Comparison of ENCODE assay signal across 24 cellular contexts in the genomic region with DNA sequence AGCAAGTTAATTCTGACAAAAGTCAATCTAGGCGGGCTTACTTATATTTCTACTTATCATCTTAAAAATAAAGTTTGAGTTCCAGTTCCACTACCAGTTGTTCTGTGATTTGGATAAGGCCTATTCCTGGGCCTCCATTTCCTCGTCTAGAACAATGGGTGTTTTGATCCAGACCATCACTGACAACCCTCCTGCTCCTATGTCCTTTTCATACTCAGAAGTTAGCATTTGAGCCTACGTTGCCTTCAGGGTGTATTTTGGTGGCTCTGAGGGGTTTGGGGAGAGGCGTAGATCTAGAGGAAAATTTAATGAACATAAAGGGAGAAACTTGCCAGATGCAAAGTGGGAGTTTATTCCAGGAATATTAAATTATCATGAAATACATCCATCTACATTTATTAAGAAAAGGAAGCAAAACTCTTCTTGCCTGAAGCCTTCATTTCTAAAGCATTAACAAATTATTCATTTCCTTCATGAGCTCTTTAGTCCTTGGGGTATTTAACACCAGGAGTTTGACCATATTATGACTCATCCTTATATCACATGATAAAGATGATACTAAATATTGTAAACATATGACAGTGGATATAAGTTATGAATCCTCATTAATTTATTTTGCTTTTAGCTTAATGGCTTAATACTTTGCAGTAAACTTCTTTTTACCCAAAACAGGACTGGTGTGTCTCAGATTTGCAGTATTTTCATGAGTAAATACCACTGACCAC. TPM values are rescaled to one million over a fixed set of nuclear protein-coding genes. Genes with fewer than 3 reads are reported as not detected.
DNase-seq lines count a peak whose midpoint lies in the region; ATAC-seq and TF ChIP-seq lines count a peak whose summit lies in the region.
"Had no signal": no experiment of that assay in that cellular context is flagged by ENCODE, and none has a peak within 500 bp of the region (broad histone marks: within the 10 kb centered on the region; RNA-seq: fewer than 3 reads in every experiment).

No MANE protein-coding gene starts in this region.

- BruUV-seq in mammary epithelial cell (replicated peaks; lab: Mats Ljungman, UMichigan) = TSS peak; percentile 61

- CTCF ChIA-PET in mammary epithelial cell (lab: Charles Lee; ENCODE audit: low non-redundant PET) = interaction anchor here (0.7 to 1.0 kb wide), 2 partner anchors 9 to 419 kb away, joined by 3 read pairs; no protein-coding TSS in a partner anchor

- H3K4me2 ChIP-seq in mammary epithelial cell (ENCODE audit: insufficient read depth, low read depth, low read length) (peak overlapping the region; percentile 35), MM.1S (ENCODE audit: low read depth, low read length) (no peak overlapping the region)

- 23% methylated on average over 4 of the region's 4 CpGs for WGBS in mammary epithelial cell (ENCODE audit: low coverage, missing lambda C conversion rate)
- WGBS in upper lobe of left lung, 2 donors = 60 to 70% methylated on average over 4 of the region's 4 CpGs

- peak overlapping the region; percentile 58 for H3K9ac ChIP-seq in mammary epithelial cell (ENCODE audit: insufficient read depth, low read length)
- H3K9ac ChIP-seq in MM.1S (ENCODE audit: low read length) = no peak overlapping the region
- H3K9ac ChIP-seq: parathyroid adenoma had no signal

- intact Hi-C loops in mammary epithelial cell (cut with micrococcal nuclease) = no loop called here

- peaks cover 43% of the 10 kb centered on the region for H3K4me1 ChIP-seq in mammary epithelial cell (ENCODE audit: insufficient read depth, low read length)
- H3K4me1 ChIP-seq in upper lobe of left lung = no peaks in the 10 kb centered on the region
- H3K4me1 ChIP-seq in MM.1S (ENCODE audit: low read length) = no peaks in the 10 kb centered on the region
- H3K4me1 ChIP-seq: parathyroid adenoma, testis had no signal

- H3K9me2 ChIP-seq in MM.1S (replicated peaks; ENCODE audit: insufficient read depth, low read length) = no peaks in the 10 kb centered on the region

- H3K79me2 ChIP-seq in mammary epithelial cell (ENCODE audit: insufficient read depth, low read length) (peaks cover 2% of the 10 kb centered on the region), MM.1S (ENCODE audit: low read length) (no peaks in the 10 kb centered on the region)
- H3K79me2 ChIP-seq: parathyroid adenoma had no signal

- TF ChIP-seq POLR2A in upper lobe of left lung (IDR thresholded peaks at IDR 0.05) = no peak

- no peak for TF ChIP-seq EP300 in upper lobe of left lung (IDR thresholded peaks at IDR 0.05)

- H3K27ac ChIP-seq in mammary epithelial cell (ENCODE audit: insufficient read depth, low read depth, low read length) (peak overlapping the region; percentile 89), upper lobe of left lung (no peak overlapping the region), MM.1S (ENCODE audit: low read length) (no peak overlapping the region)
- H3K27ac ChIP-seq: parathyroid adenoma, testis had no signal

- DNase-seq in COLO829 (ENCODE audit: low spot score) (peak; percentile 44), M059J (ENCODE audit: low read depth) (peak; percentile 43), mammary epithelial cell (peak; percentile 80), iris pigment epithelial cell (ENCODE audit: low read depth) (peak; percentile 55), cerebellar nuclear complex (lab: John Stamatoyannopoulos, UW) (no peak), upper lobe of left lung (no peak), MM.1S (no peak), NCI-H2227 (lab: John Stamatoyannopoulos, UW; ENCODE audit: unreplicated experiment) (no peak)
- DNase-seq: activated CD4-positive, alpha-beta T cell treated with anti-CD3 and anti-CD28 coated beads for 4 hours; activated CD8-positive, alpha-beta memory T cell treated with anti-CD3 and anti-CD28 coated beads, Interleukin-2, amount 50 U/mL, for 4 hours; CD4-positive, CD25-positive, alpha-beta regulatory T cell; DMS 273 treated with DMSO at 0.1 percent for 48 hours; Karpas-422; naive thymus-derived CD4-positive, alpha-beta T cell; NCI-H1092 treated with DMSO at 0.1 percent for 48 hours; NCI-H2081 treated with DMSO at 0.1 percent for 48 hours; NCI-H524 treated with DMSO at 0.1 percent for 48 hours; T-helper 1 cell; testis had no signal

- H3K36me3 ChIP-seq in mammary epithelial cell (ENCODE audit: insufficient read depth, low read length) (no peaks in the 10 kb centered on the region), upper lobe of left lung (no peaks in the 10 kb centered on the region), MM.1S (replicated peaks; ENCODE audit: insufficient read depth, low read length) (no peaks in the 10 kb centered on the region)

- H2AFZ ChIP-seq in mammary epithelial cell (ENCODE audit: low read depth, low read length) (no peak overlapping the region), MM.1S (ENCODE audit: low read length) (no peak overlapping the region)
- H2AFZ ChIP-seq: parathyroid adenoma had no signal

- in situ Hi-C loops in mammary epithelial cell (cut with MboI; ENCODE audit: low sequenced_read_pairs in 2 of 2) = no loop called here

- no peak for ATAC-seq in upper lobe of left lung (ENCODE audit: low FRiP score in 2 of 2)
- ATAC-seq: naive thymus-derived CD4-positive, alpha-beta T cell; Right ventricle myocardium inferior; sciatic nerve; stimulated activated effector memory CD8-positive, alpha-beta T cell treated with anti-CD3 and anti-CD28 coated beads, Interleukin-12 subunit alpha, Interleukin-12 subunit beta, amount 100 ng/mL, for 72 hours had no signal

- no peak for TF ChIP-seq CTCF in mammary epithelial cell (conservative IDR thresholded peaks at IDR 0.05 in 1 of 2, IDR thresholded peaks at IDR 0.05 in 1 of 2; ENCODE audit: extremely low read depth in 1 of 2, insufficient read depth in 1 of 2, low read depth in 1 of 2, low read length in 2 of 2)
- no peak for TF ChIP-seq CTCF in upper lobe of left lung (IDR thresholded peaks at IDR 0.05)
- no peak for TF ChIP-seq CTCF in MM.1S (IDR thresholded peaks at IDR 0.05; ENCODE audit: low read length)

- H4K20me1 ChIP-seq in mammary epithelial cell (ENCODE audit: insufficient read depth, low read length) (no peaks in the 10 kb centered on the region), MM.1S (ENCODE audit: insufficient read depth, low read length) (no peaks in the 10 kb centered on the region)

- H3K4me3 ChIP-seq in mammary epithelial cell (replicated peaks in 1 of 3; ENCODE audit: insufficient read depth in 1 of 3, low read depth in 2 of 3, low read length in 3 of 3) (no peak overlapping the region), upper lobe of left lung (no peak overlapping the region), MM.1S (ENCODE audit: low read length) (no peak overlapping the region)
- H3K4me3 ChIP-seq: testis had no signal

- dilution Hi-C loops in mammary epithelial cell (cut with HindIII; ENCODE audit: low sequenced_read_pairs) = no loop called here

- H3K9me3 ChIP-seq in mammary epithelial cell (replicated peaks; ENCODE audit: insufficient read depth, low read length) (no peaks in the 10 kb centered on the region), upper lobe of left lung (no peaks in the 10 kb centered on the region), MM.1S (replicated peaks; ENCODE audit: insufficient read depth, low read length) (no peaks in the 10 kb centered on the region)
- H3K9me3 ChIP-seq: testis had no signal

- H3K27me3 ChIP-seq in mammary epithelial cell (ENCODE audit: insufficient read depth, low read length) = no peaks in the 10 kb centered on the region
- no peaks in the 10 kb centered on the region for H3K27me3 ChIP-seq in upper lobe of left lung
- H3K27me3 ChIP-seq in MM.1S (replicated peaks; ENCODE audit: insufficient read depth, low read length) = no peaks in the 10 kb centered on the region
- H3K27me3 ChIP-seq: testis had no signal

- no peaks in the 10 kb centered on the region for H3F3A ChIP-seq in MM.1S (ENCODE audit: insufficient read depth, low read length)

RNA-seq across cellular contexts. Expression of a gene that starts 47.2 kb away (rescaled TPM):
- 3.7 and 6.1 TPM in 2 replicates for total RNA-seq in M059J (2014; rRNA removed; shearing (Covaris generic))
- total RNA-seq in mammary epithelial cell = 10 to 100 TPM in 1 of 2 donors, 1 to 10 TPM in 1; 5.8 to 13.4 TPM
- polyA plus RNA-seq in mammary epithelial cell = 3.0 TPM
- polyA minus RNA-seq in mammary epithelial cell = 20.5 TPM
- total RNA-seq in upper lobe of left lung = not detected
- total RNA-seq: CD4-positive, CD25-positive, alpha-beta regulatory T cell; mesenteric fat pad; naive thymus-derived CD4-positive, alpha-beta T cell; Right ventricle myocardium inferior had no signal
- polyA plus RNA-seq: CD4-positive, CD25-positive, alpha-beta regulatory T cell; naive thymus-derived CD4-positive, alpha-beta T cell had no signal

Comparison
In these comparisons a context has a peak if more than half of its experiments do, and no peak if none do; other contexts are left out.
1. DNase-seq: peak in COLO829 (single experiment), M059J (single experiment), mammary epithelial cell (single experiment) and iris pigment epithelial cell (single experiment); none in cerebellar nuclear complex (0 of 2), upper lobe of left lung (0 of 2), MM.1S (single experiment) and NCI-H2227 (single experiment).